Comparison of ENCODE assay signal across 23 cellular contexts in genomic region chr12:52313461-52313860, GRCh38. TPM values are rescaled to one million over a fixed set of nuclear protein-coding genes. Genes with fewer than 3 reads are reported as not detected.
DNase-seq lines count a peak whose midpoint lies in the region; ATAC-seq and TF ChIP-seq lines count a peak whose summit lies in the region.
"Had no signal": no experiment of that assay in that cellular context is flagged by ENCODE, and none has a peak within 500 bp of the region (broad histone marks: within the 10 kb centered on the region; RNA-seq: fewer than 3 reads in every experiment).

No MANE protein-coding gene starts in this region.

- H3K4ac ChIP-seq in mesenchymal stem cell (ENCODE audit: low read depth in 1 of 2, low read length in 2 of 2): no peak overlapping the region

- no peak overlapping the region for H3K23ac ChIP-seq in mesenchymal stem cell (ENCODE audit: low read length in 2 of 2)

- peak overlapping the region; percentile 9 for H3K27ac Mint-ChIP-seq in activated CD4-positive, alpha-beta T cell treated with anti-CD3 and anti-CD28 coated beads, Interleukin-2, amount 10 ng/mL, durations not matched to agents 7 days and 5 days
- peak overlapping the region; percentile 48 to 77 for H3K27ac Mint-ChIP-seq in stimulated activated naive CD8-positive, alpha-beta T cell treated with anti-CD3 and anti-CD28 coated beads, Interleukin-15, amount 100 ng/mL, for 72 hours
- H3K27ac Mint-ChIP-seq: CD14-positive monocyte; CD4-positive, alpha-beta memory T cell had no signal

- no peaks in the 10 kb centered on the region for H3K36me3 ChIP-seq in mesenchymal stem cell (ENCODE audit: control insufficient read depth in 1 of 2, insufficient read depth in 2 of 2, low read depth in 1 of 2, low read length in 2 of 2)
- H3K36me3 ChIP-seq: BLaER1 had no signal

- no peak overlapping the region for H4K91ac ChIP-seq in mesenchymal stem cell (ENCODE audit: low read length)

- H2BK120ac ChIP-seq in mesenchymal stem cell (ENCODE audit: low read depth, low read length): no peak overlapping the region

- peaks cover 51% of the 10 kb centered on the region for H3K27me3 Mint-ChIP-seq in activated CD4-positive, alpha-beta T cell treated with anti-CD3 and anti-CD28 coated beads, Interleukin-2, amount 10 ng/mL, durations not matched to agents 7 days and 5 days
- peaks cover 53% of the 10 kb centered on the region for H3K27me3 Mint-ChIP-seq in stimulated activated naive CD8-positive, alpha-beta T cell treated with anti-CD3 and anti-CD28 coated beads, Interleukin-15, amount 100 ng/mL, for 72 hours

- CTCF ChIA-PET in activated CD4-positive, alpha-beta T cell treated with anti-CD3 and anti-CD28 coated beads, Interleukin-2, amount 10 ng/mL, durations not matched to agents 7 days and 5 days (lab: Charles Lee): interaction anchor here (0.9 kb wide), 1 partner anchor 170 kb away, joined by 3 read pairs; no protein-coding TSS in a partner anchor

- H2BK5ac ChIP-seq in mesenchymal stem cell (ENCODE audit: low read depth, low read length, poor library complexity, severe bottlenecking): no peak overlapping the region

- H3K9me3 ChIP-seq in mesenchymal stem cell (ENCODE audit: control insufficient read depth, low read length): no peaks in the 10 kb centered on the region
- H3K9me3 ChIP-seq: BLaER1 had no signal

- ATAC-seq in stimulated activated naive CD8-positive, alpha-beta T cell treated with anti-CD3 and anti-CD28 coated beads, Interleukin-15, amount 100 ng/mL, for 72 hours: no peak
- no peak for ATAC-seq in stimulated activated naive CD8-positive, alpha-beta T cell treated with anti-CD3 and anti-CD28 coated beads, Interleukin-15, Interleukin-2, amounts not matched to agents 100 U/mL and 50 U/mL, for 24 hours
- ATAC-seq in omental fat pad (ENCODE audit: low FRiP score) (peak; percentile 29), HG03442 (IDR thresholded peaks at IDR 0.05; ENCODE audit: unreplicated experiment) (no peak)

- POLR2A ChIA-PET in activated CD4-positive, alpha-beta T cell treated with anti-CD3 and anti-CD28 coated beads, Interleukin-2, amount 10 ng/mL, durations not matched to agents 7 days and 5 days (lab: Charles Lee): no interaction called here

- no peak overlapping the region for H2AK5ac ChIP-seq in mesenchymal stem cell (ENCODE audit: low read length, severe bottlenecking)

- H3K4me1 ChIP-seq in mesenchymal stem cell (ENCODE audit: control insufficient read depth, insufficient read depth, low read depth, low read length): peaks cover 1% of the 10 kb centered on the region

- H3K4me3 ChIP-seq in mesenchymal stem cell (ENCODE audit: insufficient read depth in 1 of 2, low read depth in 1 of 2, low read length in 2 of 2): no peak overlapping the region
- H3K4me3 ChIP-seq: BLaER1, GM23248 had no signal

- H3K27me3 ChIP-seq in mesenchymal stem cell (ENCODE audit: control insufficient read depth in 1 of 2, insufficient read depth in 1 of 2, low read length in 2 of 2): peaks cover 81 to 98% of the 10 kb centered on the region in 2 experiments

- no peak overlapping the region for H2BK12ac ChIP-seq in mesenchymal stem cell (ENCODE audit: low read length in 2 of 2)

- no peak overlapping the region for H4K8ac ChIP-seq in mesenchymal stem cell (ENCODE audit: low read length)

- H3K36me3 Mint-ChIP-seq in activated CD4-positive, alpha-beta T cell treated with anti-CD3 and anti-CD28 coated beads, Interleukin-2, amount 10 ng/mL, durations not matched to agents 7 days and 5 days (ENCODE audit: low read depth): no peaks in the 10 kb centered on the region
- H3K36me3 Mint-ChIP-seq: CD14-positive monocyte; CD4-positive, alpha-beta memory T cell had no signal

- no peak overlapping the region for H3K27ac ChIP-seq in mesenchymal stem cell (ENCODE audit: low read length, poor library complexity, severe bottlenecking)
- H3K27ac ChIP-seq: BLaER1, GM23248, HL-60 had no signal

- H3K9me3 Mint-ChIP-seq in activated CD4-positive, alpha-beta T cell treated with anti-CD3 and anti-CD28 coated beads, Interleukin-2, amount 10 ng/mL, durations not matched to agents 7 days and 5 days: no peaks in the 10 kb centered on the region
- H3K9me3 Mint-ChIP-seq in stimulated activated naive CD8-positive, alpha-beta T cell treated with anti-CD3 and anti-CD28 coated beads, Interleukin-15, amount 100 ng/mL, for 72 hours: no peaks in the 10 kb centered on the region

- no peak for TF ChIP-seq CTCF in omental fat pad (IDR thresholded peaks at IDR 0.05)

- no peak overlapping the region for H2AFZ ChIP-seq in mesenchymal stem cell (ENCODE audit: low read depth, low read length)
- H2AFZ ChIP-seq: GM23248 had no signal

- H3K4me3 Mint-ChIP-seq in activated CD4-positive, alpha-beta T cell treated with anti-CD3 and anti-CD28 coated beads, Interleukin-2, amount 10 ng/mL, durations not matched to agents 7 days and 5 days: no peak overlapping the region
- no peak overlapping the region for H3K4me3 Mint-ChIP-seq in stimulated activated naive CD8-positive, alpha-beta T cell treated with anti-CD3 and anti-CD28 coated beads, Interleukin-15, amount 100 ng/mL, for 72 hours
- H3K4me3 Mint-ChIP-seq: CD14-positive monocyte; CD4-positive, alpha-beta memory T cell had no signal

- no peak for DNase-seq in activated CD4-positive, alpha-beta T cell treated with anti-CD3 and anti-CD28 coated beads, Interleukin-2, amount 10 ng/mL, durations not matched to agents 7 days and 5 days
- DNase-seq in activated CD4-positive, alpha-beta T cell treated with anti-CD3 and anti-CD28 coated beads for 4 hours: no peak
- no peak for DNase-seq in stimulated activated naive CD8-positive, alpha-beta T cell treated with anti-CD3 and anti-CD28 coated beads, Interleukin-15, amount 100 ng/mL, for 72 hours
- no peak for DNase-seq in stimulated activated naive CD8-positive, alpha-beta T cell treated with anti-CD3 and anti-CD28 coated beads, Interleukin-15, Interleukin-2, amounts not matched to agents 100 U/mL and 50 U/mL, for 24 hours
- DNase-seq in omental fat pad (ENCODE audit: low spot score) (no peak), mesenchymal stem cell (no peak)
- no peak for DNase-seq in stimulated activated CD4-positive, alpha-beta T cell treated with anti-CD3 and anti-CD28 coated beads, Interleukin-4, amount 100 ng/mL, for 24 hours
- DNase-seq: 8988T; CD4-positive, alpha-beta memory T cell; DMS153; DMS79; GDM1; GM23248; HCEC 1CT had no signal

- H2BK15ac ChIP-seq in mesenchymal stem cell (ENCODE audit: low read depth, poor library complexity, severe bottlenecking): no peak overlapping the region

- H3K14ac ChIP-seq in mesenchymal stem cell (ENCODE audit: low read length in 2 of 2): no peak overlapping the region

- no peak overlapping the region for H3K9ac ChIP-seq in mesenchymal stem cell (ENCODE audit: low read length)
- H3K9ac ChIP-seq: BLaER1, GM23248 had no signal

- H3K79me1 ChIP-seq in mesenchymal stem cell (replicated peaks; ENCODE audit: low read length, poor library complexity, severe bottlenecking): no peaks in the 10 kb centered on the region

- H3K4me1 Mint-ChIP-seq in activated CD4-positive, alpha-beta T cell treated with anti-CD3 and anti-CD28 coated beads, Interleukin-2, amount 10 ng/mL, durations not matched to agents 7 days and 5 days: peaks cover 4% of the 10 kb centered on the region
- H3K4me1 Mint-ChIP-seq in stimulated activated naive CD8-positive, alpha-beta T cell treated with anti-CD3 and anti-CD28 coated beads, Interleukin-15, amount 100 ng/mL, for 72 hours: peaks cover 6% of the 10 kb centered on the region

- 45% methylated on average over 3 of the region's 3 CpGs for WGBS in mesenchymal stem cell

- H3K4me2 ChIP-seq in mesenchymal stem cell (ENCODE audit: low read length, poor library complexity, severe bottlenecking): no peak overlapping the region
- H3K4me2 ChIP-seq: BLaER1 had no signal

- no peak overlapping the region for H3K18ac ChIP-seq in mesenchymal stem cell (ENCODE audit: low read depth in 1 of 2, low read length in 2 of 2)

RNA-seq across cellular contexts. Expression of gene KRT83, which starts 7.7 kb away (rescaled TPM):
- total RNA-seq in activated CD4-positive, alpha-beta T cell treated with anti-CD3 and anti-CD28 coated beads, Interleukin-2, amount 10 ng/mL, durations not matched to agents 7 days and 5 days: not detected
- not detected for total RNA-seq in omental fat pad
- polyA plus RNA-seq in mesenchymal stem cell (2013, experiment 1 of 2): not detected
- not detected for polyA plus RNA-seq in mesenchymal stem cell (2013, experiment 2 of 2)
- total RNA-seq: A673; CD4-positive, alpha-beta memory T cell; Daoy; GM23248; H4 had no signal
- polyA plus RNA-seq: CD14-positive monocyte; CD4-positive, alpha-beta memory T cell; GM23248 had no signal

RNA-seq across cellular contexts. Expression of gene KRT81, which starts 22.1 kb away (rescaled TPM):
- not detected for total RNA-seq in activated CD4-positive, alpha-beta T cell treated with anti-CD3 and anti-CD28 coated beads, Interleukin-2, amount 10 ng/mL, durations not matched to agents 7 days and 5 days
- not detected for total RNA-seq in omental fat pad
- not detected for polyA plus RNA-seq in mesenchymal stem cell (2013, experiment 1 of 2)
- not detected for polyA plus RNA-seq in mesenchymal stem cell (2013, experiment 2 of 2)
- total RNA-seq: CD4-positive, alpha-beta memory T cell had no signal
- polyA plus RNA-seq: CD14-positive monocyte; CD4-positive, alpha-beta memory T cell had no signal

RNA-seq across cellular contexts. Expression of gene KRT86, which starts 39.0 kb away (rescaled TPM):
- not detected for total RNA-seq in activated CD4-positive, alpha-beta T cell treated with anti-CD3 and anti-CD28 coated beads, Interleukin-2, amount 10 ng/mL, durations not matched to agents 7 days and 5 days
- under 1 TPM in 1 of 4 donors, not detected in 3; 0.37 TPM for total RNA-seq in omental fat pad
- polyA plus RNA-seq in mesenchymal stem cell (2013, experiment 1 of 2): 0.01 TPM
- polyA plus RNA-seq in mesenchymal stem cell (2013, experiment 2 of 2): not detected
- total RNA-seq: A673; CD4-positive, alpha-beta memory T cell had no signal
- polyA plus RNA-seq: CD14-positive monocyte; CD4-positive, alpha-beta memory T cell had no signal

RNA-seq across cellular contexts. Expression of gene KRT85, which starts 53.8 kb away (rescaled TPM):
- total RNA-seq in activated CD4-positive, alpha-beta T cell treated with anti-CD3 and anti-CD28 coated beads, Interleukin-2, amount 10 ng/mL, durations not matched to agents 7 days and 5 days: not detected
- not detected for total RNA-seq in omental fat pad
- polyA plus RNA-seq in mesenchymal stem cell (2013, experiment 1 of 2): not detected
- not detected for polyA plus RNA-seq in mesenchymal stem cell (2013, experiment 2 of 2)
- total RNA-seq: A673; CD4-positive, alpha-beta memory T cell; GM23248; H4; HT1080 had no signal
- polyA plus RNA-seq: AG04450; CD14-positive monocyte; CD4-positive, alpha-beta memory T cell; GM23248 had no signal
